8 cellular contexts compared by ENCODE assay signal in the genomic region with DNA sequence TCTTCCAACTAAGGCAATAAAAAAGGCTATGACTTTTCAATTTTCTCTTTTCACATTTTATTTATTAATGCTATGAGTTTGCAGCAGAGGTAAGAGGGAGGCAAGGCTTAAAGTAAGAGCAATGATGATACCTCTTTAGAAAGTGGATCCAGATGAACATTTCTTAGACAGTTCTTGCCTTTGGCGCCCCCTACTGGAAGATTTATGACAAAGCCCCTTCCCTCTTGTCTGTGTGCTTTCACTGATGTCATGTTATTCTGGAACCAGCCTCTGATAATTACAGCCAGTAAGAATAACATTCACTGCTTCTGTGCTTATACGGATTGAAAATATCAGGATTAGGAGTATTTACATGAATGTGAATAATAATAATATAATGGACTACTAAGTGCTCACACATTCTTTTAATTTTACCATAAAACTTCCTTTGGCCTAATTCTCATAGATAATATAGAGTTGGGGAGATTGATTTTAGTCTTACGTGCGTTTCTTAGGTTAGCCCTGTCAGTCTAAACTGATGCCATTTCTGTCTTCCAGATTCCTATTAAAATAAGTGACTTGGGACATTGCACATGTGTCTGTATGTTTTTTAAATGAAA.
DNase-seq lines count a peak whose midpoint lies in the region; ATAC-seq and TF ChIP-seq lines count a peak whose summit lies in the region.

No MANE protein-coding gene starts in this region.

- peak; percentile 20 for TF ChIP-seq CTCF in mucosa of descending colon (IDR thresholded peaks at IDR 0.05)

- H3K4me1 ChIP-seq in mucosa of descending colon (ENCODE audit: low read depth) = no peaks in the 10 kb centered on the region

- intact Hi-C loops in mucosa of descending colon (cut with DNase I, micrococcal nuclease) = no loop called here

- H3K4me3 ChIP-seq in mucosa of descending colon = no peak overlapping the region

- DNase-seq in G401 (ENCODE audit: low spot score) = peak; percentile 7
- DNase-seq in NOMO-1 (lab: John Stamatoyannopoulos, UW; ENCODE audit: unreplicated experiment in 2 of 2) = peak; percentile 15 to 54
- peak; percentile 64 for DNase-seq in dedifferentiated amniotic fluid mesenchymal stem cell (ENCODE audit: extremely low spot score)
- peak in 1 of 3 donors; percentile 55 for DNase-seq in mucosa of descending colon
- no peak for DNase-seq in COLO668 (lab: John Stamatoyannopoulos, UW; ENCODE audit: unreplicated experiment)
- no peak for DNase-seq in T-helper 9 cell

- ATAC-seq in HG02981 (IDR thresholded peaks at IDR 0.05; ENCODE audit: unreplicated experiment) (peak; percentile 83), mucosa of descending colon (no peak), HG03095 (IDR thresholded peaks at IDR 0.05; ENCODE audit: unreplicated experiment) (no peak)

- no peaks in the 10 kb centered on the region for H3K36me3 ChIP-seq in mucosa of descending colon (ENCODE audit: low read depth)

- in situ Hi-C loops in G401 (cut with HindIII; ENCODE audit: low sequenced_read_pairs) = no loop called here

- H3K9me3 ChIP-seq in mucosa of descending colon = peaks cover 12% of the 10 kb centered on the region

Comparison
In these comparisons a context has a peak if more than half of its experiments do, and no peak if none do; other contexts are left out.
1. DNase-seq: peak in G401 (single experiment), NOMO-1 (2 of 2) and dedifferentiated amniotic fluid mesenchymal stem cell (single experiment); none in COLO668 (single experiment) and T-helper 9 cell (single experiment).